ENCODE assay signal across 22 cellular contexts in genomic region chr10:12934777-12935176, GRCh38.
A peak's percentile ranks its signal among the peaks of the same experiment; 100 is the strongest.
DNase-seq lines count a peak whose midpoint lies in the region; ATAC-seq and TF ChIP-seq lines count a peak whose summit lies in the region.
"Had no signal": no experiment of that assay in that cellular context is flagged by ENCODE, and none has a peak within 500 bp of the region (broad histone marks: within the 10 kb centered on the region; RNA-seq: fewer than 3 reads in every experiment).

No MANE protein-coding gene starts in this region.

- H3K36me3 Mint-ChIP-seq in osteocyte (ENCODE audit: unreplicated experiment): no peaks in the 10 kb centered on the region

- no peaks in the 10 kb centered on the region for H4K20me1 ChIP-seq in PC-3 (ENCODE audit: low read length)
- H4K20me1 ChIP-seq: BLaER1 treated with 17β-estradiol and CSF1 and Interleukin-3, amounts not matched to agents 10 nM and 100 nM had no signal

- no peaks in the 10 kb centered on the region for H3K9me3 ChIP-seq in PC-3 (ENCODE audit: low read length)
- H3K9me3 ChIP-seq: vagina had no signal

- no TSS peak for BruUV-seq in PC-3 (replicated peaks; lab: Mats Ljungman, UMichigan)

- H2AFZ ChIP-seq in PC-3 (ENCODE audit: low read length): no peak overlapping the region

- H3K27me3 Mint-ChIP-seq in osteocyte (ENCODE audit: unreplicated experiment): no peaks in the 10 kb centered on the region

- no peak overlapping the region for H3K9ac ChIP-seq in PC-3 (ENCODE audit: low read length)
- H3K9ac ChIP-seq: BLaER1 treated with 17β-estradiol and CSF1 and Interleukin-3, amounts not matched to agents 10 nM and 100 nM had no signal

- TF ChIP-seq CTCF in PC-3 (conservative IDR thresholded peaks at IDR 0.05; ENCODE audit: low read depth, low read length) (no peak), osteocyte (IDR thresholded peaks at IDR 0.05) (no peak), GM20000 (IDR thresholded peaks at IDR 0.05; ENCODE audit: extremely low read depth, missing control alignments) (no peak)

- no peaks in the 10 kb centered on the region for H3K27me3 ChIP-seq in PC-3 (ENCODE audit: low read length)
- H3K27me3 ChIP-seq: BLaER1 treated with 17β-estradiol and CSF1 and Interleukin-3, amounts not matched to agents 10 nM and 100 nM; vagina had no signal

- H3K9me2 ChIP-seq in PC-3 (replicated peaks; ENCODE audit: low read length): no peaks in the 10 kb centered on the region

- peaks cover 6% of the 10 kb centered on the region for H3K4me1 Mint-ChIP-seq in osteocyte (ENCODE audit: unreplicated experiment)
- H3K4me1 Mint-ChIP-seq: IgD-negative memory B cell had no signal

- intact Hi-C loops in PC-3 (cut with micrococcal nuclease): no loop called here

- H3F3A ChIP-seq in PC-3 (ENCODE audit: low read length, unreplicated experiment): no peaks in the 10 kb centered on the region

- peaks cover 12% of the 10 kb centered on the region for H3K9me3 Mint-ChIP-seq in osteocyte (ENCODE audit: unreplicated experiment)
- H3K9me3 Mint-ChIP-seq: activated naive CD4-positive, alpha-beta T cell treated with anti-CD3 and anti-CD28 coated beads for 36 hours; effector memory CD8-positive, alpha-beta T cell had no signal

- CTCF ChIA-PET in PC-3 (lab: Charles Lee): no interaction called here

- POLR2A ChIA-PET in PC-3 (lab: Charles Lee; ENCODE audit: unreplicated experiment): no interaction called here

- DNase-seq in HS-5 (ENCODE audit: low read depth) (peak; percentile 9), PC-3 (peak; percentile 40), epithelial cell of prostate (ENCODE audit: low read depth, low spot score) (peak; percentile 64), osteocyte (ENCODE audit: extremely low spot score, unreplicated experiment) (peak; percentile 15), HPDE6-E6E7 (ENCODE audit: extremely low spot score) (no peak), caudate nucleus (lab: John Stamatoyannopoulos, UW) (no peak), putamen (ENCODE audit: low spot score) (no peak), GM20000 (ENCODE audit: low spot score) (no peak)
- DNase-seq: activated CD8-positive, alpha-beta memory T cell treated with anti-CD3 and anti-CD28 coated beads, Interleukin-2, amount 50 U/mL, for 4 hours; activated naive CD4-positive, alpha-beta T cell treated with anti-CD3 and anti-CD28 coated beads for 36 hours; DMS53; effector memory CD8-positive, alpha-beta T cell; heart right ventricle; left cardiac atrium; NCI-H1436 treated with DMSO at 0.1 percent for 48 hours; NCI-H510A treated with DMSO at 0.1 percent for 48 hours; stimulated activated naive CD8-positive, alpha-beta T cell treated with anti-CD3 and anti-CD28 coated beads, Interleukin-15, Interleukin-2, amounts not matched to agents 100 U/mL and 50 U/mL, for 24 hours; T-helper 1 cell had no signal

- H3K27ac ChIP-seq in PC-3 (ENCODE audit: low read length) (no peak overlapping the region), epithelial cell of prostate (peak overlapping the region; percentile 60), caudate nucleus (ENCODE audit: low read depth, low read length) (no peak overlapping the region)
- H3K27ac ChIP-seq: BLaER1 treated with 17β-estradiol and CSF1 and Interleukin-3, amounts not matched to agents 10 nM and 100 nM; heart right ventricle; vagina had no signal

- no peak overlapping the region for H3K4me3 ChIP-seq in PC-3 (ENCODE audit: low read length)
- H3K4me3 ChIP-seq: BLaER1 treated with 17β-estradiol and CSF1 and Interleukin-3, amounts not matched to agents 10 nM and 100 nM; heart right ventricle; vagina had no signal

- no peak overlapping the region for H3K27ac Mint-ChIP-seq in osteocyte (ENCODE audit: unreplicated experiment)
- H3K27ac Mint-ChIP-seq: activated naive CD4-positive, alpha-beta T cell treated with anti-CD3 and anti-CD28 coated beads for 36 hours; effector memory CD8-positive, alpha-beta T cell; IgD-negative memory B cell had no signal

- no peak overlapping the region for H3K4me2 ChIP-seq in PC-3 (ENCODE audit: low read length)
- H3K4me2 ChIP-seq: BLaER1 treated with 17β-estradiol and CSF1 and Interleukin-3, amounts not matched to agents 10 nM and 100 nM had no signal

- no peaks in the 10 kb centered on the region for H3K36me3 ChIP-seq in PC-3 (ENCODE audit: low read depth, low read length)
- H3K36me3 ChIP-seq: BLaER1 treated with 17β-estradiol and CSF1 and Interleukin-3, amounts not matched to agents 10 nM and 100 nM; heart right ventricle; vagina had no signal

- no peaks in the 10 kb centered on the region for H3K79me2 ChIP-seq in PC-3 (ENCODE audit: low read length)

- no peak for ATAC-seq in PC-3
- ATAC-seq: effector memory CD8-positive, alpha-beta T cell; heart right ventricle; left cardiac atrium; Panc1; stimulated activated naive CD8-positive, alpha-beta T cell treated with anti-CD3 and anti-CD28 coated beads, Interleukin-15, Interleukin-2, amounts not matched to agents 100 U/mL and 50 U/mL, for 24 hours had no signal

- peaks cover 4% of the 10 kb centered on the region; the same call in 1 of the 2 replicates for H3K4me1 ChIP-seq in PC-3 (ENCODE audit: insufficient read depth, low read length)
- H3K4me1 ChIP-seq: BLaER1 treated with 17β-estradiol and CSF1 and Interleukin-3, amounts not matched to agents 10 nM and 100 nM; vagina had no signal

- H3K4me3 Mint-ChIP-seq in osteocyte (ENCODE audit: unreplicated experiment): no peak overlapping the region
- H3K4me3 Mint-ChIP-seq: activated naive CD4-positive, alpha-beta T cell treated with anti-CD3 and anti-CD28 coated beads for 36 hours; effector memory CD8-positive, alpha-beta T cell; IgD-negative memory B cell had no signal

Comparison
In these comparisons a context has a peak if more than half of its experiments do, and no peak if none do; other contexts are left out.
1. DNase-seq: peak in HS-5 (single experiment), PC-3 (single experiment), epithelial cell of prostate (single experiment) and osteocyte (single experiment); none in HPDE6-E6E7 (single experiment), caudate nucleus (0 of 61), putamen (single experiment) and GM20000 (single experiment).